ENCODE assay signal across 17 cellular contexts in genomic region chr4:183287677-183288076, GRCh38. TPM values are rescaled to one million over a fixed set of nuclear protein-coding genes. Genes with fewer than 3 reads are reported as not detected.
DNase-seq lines count a peak whose midpoint lies in the region; ATAC-seq and TF ChIP-seq lines count a peak whose summit lies in the region.
"Had no signal": no experiment of that assay in that cellular context is flagged by ENCODE, and none has a peak within 500 bp of the region (broad histone marks: within the 10 kb centered on the region; RNA-seq: fewer than 3 reads in every experiment).

No MANE protein-coding gene starts in this region.

- CTCF ChIA-PET in Caco-2 (lab: Charles Lee) (no interaction called here), PC-9 (lab: Charles Lee) (no interaction called here)

- H3K4me2 ChIP-seq in PC-9, result no peak overlapping the region

- no peak overlapping the region for H3K4me3 Mint-ChIP-seq in Caco-2 (ENCODE audit: unreplicated experiment)
- H3K4me3 Mint-ChIP-seq: activated T-helper 1 cell treated with anti-CD3 and anti-CD28 coated beads, Interleukin-12 subunit alpha, Interleukin-12 subunit beta, Interleukin-2, Interleukin-4 antibody, amounts not matched to agents 30 ng/mL and 10 ng/mL and 1 ng/mL, durations not matched to agents 14 hours and 24 hours and 36 hours had no signal

- POLR2A ChIA-PET in Caco-2 (lab: Charles Lee), result no interaction called here
- POLR2A ChIA-PET in PC-9 (lab: Charles Lee; ENCODE audit: unreplicated experiment), result no interaction called here

- peak overlapping the region; percentile 16 for H3K27ac Mint-ChIP-seq in Caco-2 (ENCODE audit: unreplicated experiment)
- H3K27ac Mint-ChIP-seq: activated T-helper 1 cell treated with anti-CD3 and anti-CD28 coated beads, Interleukin-12 subunit alpha, Interleukin-12 subunit beta, Interleukin-2, Interleukin-4 antibody, amounts not matched to agents 30 ng/mL and 10 ng/mL and 1 ng/mL, durations not matched to agents 14 hours and 24 hours and 36 hours had no signal

- H3K36me3 Mint-ChIP-seq in Caco-2 (ENCODE audit: insufficient read depth, unreplicated experiment), result peaks cover 92% of the 10 kb centered on the region

- H3K9me2 ChIP-seq in PC-9 (ENCODE audit: insufficient read depth), result no peaks in the 10 kb centered on the region

- H3K27me3 Mint-ChIP-seq in Caco-2 (ENCODE audit: insufficient read depth, unreplicated experiment), result no peaks in the 10 kb centered on the region

- H3K9me3 Mint-ChIP-seq in Caco-2 (ENCODE audit: unreplicated experiment), result no peaks in the 10 kb centered on the region
- H3K9me3 Mint-ChIP-seq: activated T-helper 1 cell treated with anti-CD3 and anti-CD28 coated beads, Interleukin-12 subunit alpha, Interleukin-12 subunit beta, Interleukin-2, Interleukin-4 antibody, amounts not matched to agents 30 ng/mL and 10 ng/mL and 1 ng/mL, durations not matched to agents 14 hours and 24 hours and 36 hours had no signal

- H3K4me1 ChIP-seq in Caco-2 (no peaks in the 10 kb centered on the region), PC-9 (replicated peaks; ENCODE audit: insufficient read depth) (no peaks in the 10 kb centered on the region)

- H3K27ac ChIP-seq in PC-9, result no peak overlapping the region
- H3K27ac ChIP-seq: SK-N-MC had no signal

- no peak overlapping the region for H3K4me3 ChIP-seq in Caco-2 (ENCODE audit: low read depth, low read length)
- no peak overlapping the region for H3K4me3 ChIP-seq in PC-9
- H3K4me3 ChIP-seq: lung, SK-N-MC had no signal

- H3K79me2 ChIP-seq in PC-9 (ENCODE audit: low read depth), result no peaks in the 10 kb centered on the region

- TF ChIP-seq CTCF in Caco-2 (IDR thresholded peaks at IDR 0.05; ENCODE audit: insufficient read depth in 1 of 2, low read depth in 1 of 2, low read length in 1 of 2, severe bottlenecking in 1 of 2, unreplicated experiment in 1 of 2), result no peak
- TF ChIP-seq CTCF in PC-9 (conservative IDR thresholded peaks at IDR 0.05), result no peak

- H3K9me3 ChIP-seq in Caco-2 (no peaks in the 10 kb centered on the region), PC-9 (ENCODE audit: insufficient read depth, low read depth) (no peaks in the 10 kb centered on the region)

- H3K36me3 ChIP-seq in Caco-2 (ENCODE audit: control insufficient read depth, insufficient read depth, low read length) (no peaks in the 10 kb centered on the region; the same call in 1 of the 2 replicates), PC-9 (ENCODE audit: low read depth) (no peaks in the 10 kb centered on the region)

- ATAC-seq in GM19328 (IDR thresholded peaks at IDR 0.05; ENCODE audit: unreplicated experiment) (peak; percentile 52), HG02642 (IDR thresholded peaks at IDR 0.05; ENCODE audit: poor library complexity, unreplicated experiment) (peak; percentile 78), HG03457 (IDR thresholded peaks at IDR 0.05; ENCODE audit: unreplicated experiment) (peak; percentile 87), HG03039 (IDR thresholded peaks at IDR 0.05; ENCODE audit: unreplicated experiment) (no peak)
- ATAC-seq: activated CD4-positive, CD25-positive, alpha-beta regulatory T cell treated with anti-CD3 and anti-CD28 coated beads, Interleukin-2, amount 50 U/mL, for 24 hours had no signal

- H4K20me1 ChIP-seq in PC-9 (ENCODE audit: insufficient read depth), result no peaks in the 10 kb centered on the region

- no peak overlapping the region for H2AFZ ChIP-seq in PC-9

- no peak for DNase-seq in Caco-2
- no peak for DNase-seq in T-helper 9 cell
- no peak for DNase-seq in PC-9
- DNase-seq in occipital lobe (lab: John Stamatoyannopoulos, UW), result no peak
- DNase-seq: DMS53, head of caudate nucleus, NCI-H1048, NCI-H510A had no signal

- no TSS peak for BruUV-seq in Caco-2 (replicated peaks; lab: Mats Ljungman, UMichigan)
- BruUV-seq in PC-9 (replicated peaks; lab: Mats Ljungman, UMichigan), result no TSS peak

- no peaks in the 10 kb centered on the region for H3F3A ChIP-seq in PC-9 (ENCODE audit: insufficient read depth, low read depth)

- H3K27me3 ChIP-seq in Caco-2 (replicated peaks; ENCODE audit: control insufficient read depth, insufficient read depth, low read length) (no peaks in the 10 kb centered on the region), PC-9 (ENCODE audit: insufficient read depth, low read depth) (no peaks in the 10 kb centered on the region)

- intact Hi-C loops in Caco-2 (cut with micrococcal nuclease; ENCODE audit: unreplicated experiment) (no loop called here), PC-9 (cut with micrococcal nuclease; ENCODE audit: unreplicated experiment) (no loop called here)

- H3K4me1 Mint-ChIP-seq in Caco-2 (ENCODE audit: low read depth, unreplicated experiment), result no peaks in the 10 kb centered on the region

RNA-seq across cellular contexts. Expression of gene CLDN22, which starts 32.4 kb away (rescaled TPM):
- total RNA-seq in Caco-2 (2022), result not detected in 2 replicates
- not detected in 2 replicates for total RNA-seq in PC-9 (2021)
- total RNA-seq in occipital lobe, result not detected
- total RNA-seq: A673; activated T-helper 1 cell treated with anti-CD3 and anti-CD28 coated beads, Interleukin-12 subunit alpha, Interleukin-12 subunit beta, Interleukin-2, Interleukin-4 antibody, amounts not matched to agents 30 ng/mL and 10 ng/mL and 1 ng/mL, durations not matched to agents 14 hours and 24 hours and 36 hours had no signal

RNA-seq across cellular contexts. Expression of gene CLDN24, which starts 34.5 kb away (rescaled TPM):
- total RNA-seq in Caco-2 (2022), result not detected in 2 replicates
- total RNA-seq in PC-9 (2021), result not detected in 2 replicates
- total RNA-seq in occipital lobe, result not detected
- total RNA-seq: A673; activated T-helper 1 cell treated with anti-CD3 and anti-CD28 coated beads, Interleukin-12 subunit alpha, Interleukin-12 subunit beta, Interleukin-2, Interleukin-4 antibody, amounts not matched to agents 30 ng/mL and 10 ng/mL and 1 ng/mL, durations not matched to agents 14 hours and 24 hours and 36 hours; lung had no signal
